ENCODE assay signal across 8 cellular contexts in the genomic region with DNA sequence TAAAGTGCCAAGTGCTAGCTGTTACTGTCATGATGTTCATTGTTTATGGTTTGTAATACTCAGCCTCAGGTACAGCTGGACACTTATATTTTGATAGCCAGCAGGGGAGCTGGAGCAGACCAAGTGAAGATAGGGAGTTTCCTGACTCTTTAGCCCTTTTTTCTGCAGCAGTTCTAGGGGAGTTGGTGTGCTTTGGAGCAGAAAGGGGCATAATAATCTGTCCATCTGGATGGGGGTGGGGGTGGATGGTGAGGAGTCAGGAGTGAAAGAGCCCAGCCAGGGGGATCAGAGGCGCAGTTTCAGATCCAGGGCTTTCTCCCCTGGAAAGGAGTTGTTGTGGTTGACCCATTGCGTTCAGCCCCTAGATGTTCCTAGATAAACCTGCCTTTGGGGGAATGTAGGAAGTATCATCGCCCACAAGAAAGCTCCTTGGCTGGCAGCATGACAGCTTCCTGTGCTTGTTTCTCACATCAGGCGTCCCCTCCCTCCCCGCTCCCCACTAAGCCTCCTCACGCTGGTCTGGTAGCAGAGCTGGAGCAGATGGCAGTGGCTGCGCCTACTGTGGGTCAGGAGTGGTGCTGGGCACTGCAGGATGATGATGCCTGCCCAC. TPM values are rescaled to one million over a fixed set of nuclear protein-coding genes. Genes with fewer than 3 reads are reported as not detected.
DNase-seq lines count a peak whose midpoint lies in the region; ATAC-seq and TF ChIP-seq lines count a peak whose summit lies in the region.

No MANE protein-coding gene starts in this region.

- in situ Hi-C loops in Caki2 (cut with HindIII; ENCODE audit: low pct_unique_long_range_greater_than_20kb, low sequenced_read_pairs) = no loop called here

- H3K4me3 Mint-ChIP-seq in T-helper 2 cell treated with Interferon-gamma antibody and Interleukin-4, amounts not matched to agents 5 μg/mL and 100 μg/mL, for 36 hours = peak overlapping the region; percentile 72
- peak overlapping the region; percentile 73 for H3K4me3 Mint-ChIP-seq in central memory CD8-positive, alpha-beta T cell
- H3K4me3 Mint-ChIP-seq in nephron progenitor cell = no peak overlapping the region

- peak; percentile 63 for ATAC-seq in central memory CD8-positive, alpha-beta T cell (replicated peaks; ENCODE audit: extremely low read depth, poor library complexity, severe bottlenecking)
- ATAC-seq in HG02798 (IDR thresholded peaks at IDR 0.05; ENCODE audit: poor library complexity, unreplicated experiment) = no peak
- ATAC-seq in HG03442 (IDR thresholded peaks at IDR 0.05; ENCODE audit: unreplicated experiment) = no peak
- ATAC-seq in GM18861 (IDR thresholded peaks at IDR 0.05; ENCODE audit: unreplicated experiment) = no peak

- H3K36me3 Mint-ChIP-seq in T-helper 2 cell treated with Interferon-gamma antibody and Interleukin-4, amounts not matched to agents 5 μg/mL and 100 μg/mL, for 36 hours (ENCODE audit: low read depth) = peaks cover 46% of the 10 kb centered on the region
- peaks cover 28% of the 10 kb centered on the region for H3K36me3 Mint-ChIP-seq in central memory CD8-positive, alpha-beta T cell (ENCODE audit: insufficient read depth)
- H3K36me3 Mint-ChIP-seq in nephron progenitor cell (ENCODE audit: low read depth) = peaks cover 24% of the 10 kb centered on the region

- H3K27ac Mint-ChIP-seq in T-helper 2 cell treated with Interferon-gamma antibody and Interleukin-4, amounts not matched to agents 5 μg/mL and 100 μg/mL, for 36 hours = peak overlapping the region; percentile 96
- peak overlapping the region; percentile 98 for H3K27ac Mint-ChIP-seq in central memory CD8-positive, alpha-beta T cell (ENCODE audit: low read depth)
- peak overlapping the region; percentile 93 for H3K27ac Mint-ChIP-seq in nephron progenitor cell

- H3K27me3 Mint-ChIP-seq in T-helper 2 cell treated with Interferon-gamma antibody and Interleukin-4, amounts not matched to agents 5 μg/mL and 100 μg/mL, for 36 hours (ENCODE audit: low read depth) = no peaks in the 10 kb centered on the region
- H3K27me3 Mint-ChIP-seq in central memory CD8-positive, alpha-beta T cell = no peaks in the 10 kb centered on the region
- H3K27me3 Mint-ChIP-seq in nephron progenitor cell (ENCODE audit: low read depth, poor library complexity) = no peaks in the 10 kb centered on the region

- DNase-seq in Caki2 (ENCODE audit: low read depth) (peak; percentile 26), nephron progenitor cell (no peak), NCI-H146 (lab: John Stamatoyannopoulos, UW) (no peak)
- DNase-seq in T-helper 2 cell treated with Interferon-gamma antibody and Interleukin-4, amounts not matched to agents 5 μg/mL and 100 μg/mL, for 36 hours (ENCODE audit: low spot score) = no peak
- DNase-seq in central memory CD8-positive, alpha-beta T cell (ENCODE audit: low spot score in 2 of 2) = peak; percentile 40

- peaks cover 65% of the 10 kb centered on the region for H3K4me1 Mint-ChIP-seq in T-helper 2 cell treated with Interferon-gamma antibody and Interleukin-4, amounts not matched to agents 5 μg/mL and 100 μg/mL, for 36 hours (ENCODE audit: low read depth)
- H3K4me1 Mint-ChIP-seq in central memory CD8-positive, alpha-beta T cell = peaks cover 62% of the 10 kb centered on the region
- peaks cover 52% of the 10 kb centered on the region for H3K4me1 Mint-ChIP-seq in nephron progenitor cell

- TF ChIP-seq CTCF in nephron progenitor cell (IDR thresholded peaks at IDR 0.05) = no peak

- H3K9me3 Mint-ChIP-seq in T-helper 2 cell treated with Interferon-gamma antibody and Interleukin-4, amounts not matched to agents 5 μg/mL and 100 μg/mL, for 36 hours = no peaks in the 10 kb centered on the region
- no peaks in the 10 kb centered on the region for H3K9me3 Mint-ChIP-seq in central memory CD8-positive, alpha-beta T cell
- H3K9me3 Mint-ChIP-seq in nephron progenitor cell = peaks cover 5% of the 10 kb centered on the region

RNA-seq across cellular contexts. Expression of a gene that starts 41.9 kb away (rescaled TPM):
- total RNA-seq in Caki2 (2014; rRNA removed; shearing (Covaris generic); ENCODE audit: low replicate concordance) = 31.0 and 56.8 TPM in 2 replicates

RNA-seq across cellular contexts. Expression of a gene that starts 53.7 kb away (rescaled TPM):
- 11.8 and 23.6 TPM in 2 replicates for total RNA-seq in Caki2 (2014; rRNA removed; shearing (Covaris generic); ENCODE audit: low replicate concordance)

Comparison
In these comparisons a context has a peak if more than half of its experiments do, and no peak if none do; other contexts are left out.
1. DNase-seq: peak in Caki2 (single experiment) and central memory CD8-positive, alpha-beta T cell (2 of 2); none in T-helper 2 cell treated with Interferon-gamma antibody and Interleukin-4, amounts not matched to agents 5 μg/mL and 100 μg/mL, for 36 hours (single experiment), nephron progenitor cell (single experiment) and NCI-H146 (single experiment).
2. Peak in every context shown above with its lines, with median percentiles within 50 percentile points of each other: H3K27ac Mint-ChIP-seq.